1 cellular context compared by ENCODE assay signal in genomic region chr15:89810837-89811236, GRCh38.
A peak's percentile ranks its signal among the peaks of the same experiment; 100 is the strongest.
TF ChIP-seq lines count a peak whose summit lies in the region.

No MANE protein-coding gene starts in this region.

TF ChIP-seq in HepG2, 621 proteins besides CTCF, POLR2A, EP300 and RAD21:
- TF ChIP-seq NCOA2 (CRISPR knock-in tag; IDR thresholded peaks at IDR 0.05): no peak
- TF ChIP-seq SCMH1 (CRISPR knock-in tag; IDR thresholded peaks at IDR 0.05; ENCODE audit: borderline replicate concordance): no peak
- no peak for TF ChIP-seq RFXANK (CRISPR knock-in tag; IDR thresholded peaks at IDR 0.05)
- TF ChIP-seq MATR3 (CRISPR knock-in tag; IDR thresholded peaks at IDR 0.05): no peak
- TF ChIP-seq FOXA3 (CRISPR knock-in tag; IDR thresholded peaks at IDR 0.05): no peak
- TF ChIP-seq SALL2 (CRISPR knock-in tag; IDR thresholded peaks at IDR 0.05): no peak
- no peak for TF ChIP-seq ZNF33B (CRISPR knock-in tag; IDR thresholded peaks at IDR 0.05)
- TF ChIP-seq ZKSCAN1 (IDR thresholded peaks at IDR 0.05; ENCODE audit: low read length): no peak
- no peak for TF ChIP-seq ZNF619 (CRISPR knock-in tag; IDR thresholded peaks at IDR 0.05)
- TF ChIP-seq ZSCAN9 (CRISPR knock-in tag; IDR thresholded peaks at IDR 0.05; ENCODE audit: borderline replicate concordance): no peak
- no peak for TF ChIP-seq ZFP41 (CRISPR knock-in tag; IDR thresholded peaks at IDR 0.05; ENCODE audit: borderline replicate concordance)
- TF ChIP-seq ZNF737 (CRISPR knock-in tag; IDR thresholded peaks at IDR 0.05; ENCODE audit: borderline replicate concordance): no peak
- no peak for TF ChIP-seq GATAD2A (CRISPR knock-in tag; IDR thresholded peaks at IDR 0.05)
- no peak for TF ChIP-seq MIXL1 (CRISPR knock-in tag; IDR thresholded peaks at IDR 0.05)
- TF ChIP-seq ZNF547 (CRISPR knock-in tag; IDR thresholded peaks at IDR 0.05): 0 out of 2 replicates have a peak, but pooled peaks have one; percentile 32
- no peak for TF ChIP-seq KLF13 (CRISPR knock-in tag; IDR thresholded peaks at IDR 0.05)
- no peak for TF ChIP-seq IKZF5 (CRISPR knock-in tag; IDR thresholded peaks at IDR 0.05)
- no peak for TF ChIP-seq SKIL (CRISPR knock-in tag; IDR thresholded peaks at IDR 0.05; ENCODE audit: borderline replicate concordance)
- TF ChIP-seq HNRNPH1 (optimal IDR thresholded peaks at IDR 0.05; ENCODE audit: low read depth, low read length): no peak
- 0 out of 2 replicates have a peak, but pooled peaks have one; percentile 37 for TF ChIP-seq ZNF263 (CRISPR knock-in tag; IDR thresholded peaks at IDR 0.05)
- no peak for TF ChIP-seq FOXK2 (IDR thresholded peaks at IDR 0.05)
- TF ChIP-seq, protein P1, sequence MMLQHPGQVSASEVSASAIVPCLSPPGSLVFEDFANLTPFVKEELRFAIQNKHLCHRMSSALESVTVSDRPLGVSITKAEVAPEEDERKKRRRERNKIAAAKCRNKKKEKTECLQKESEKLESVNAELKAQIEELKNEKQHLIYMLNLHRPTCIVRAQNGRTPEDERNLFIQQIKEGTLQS (CRISPR knock-in tag; IDR thresholded peaks at IDR 0.05): no peak
- TF ChIP-seq MAF1 (CRISPR knock-in tag; IDR thresholded peaks at IDR 0.05; ENCODE audit: borderline replicate concordance): no peak
- TF ChIP-seq, protein P2, sequence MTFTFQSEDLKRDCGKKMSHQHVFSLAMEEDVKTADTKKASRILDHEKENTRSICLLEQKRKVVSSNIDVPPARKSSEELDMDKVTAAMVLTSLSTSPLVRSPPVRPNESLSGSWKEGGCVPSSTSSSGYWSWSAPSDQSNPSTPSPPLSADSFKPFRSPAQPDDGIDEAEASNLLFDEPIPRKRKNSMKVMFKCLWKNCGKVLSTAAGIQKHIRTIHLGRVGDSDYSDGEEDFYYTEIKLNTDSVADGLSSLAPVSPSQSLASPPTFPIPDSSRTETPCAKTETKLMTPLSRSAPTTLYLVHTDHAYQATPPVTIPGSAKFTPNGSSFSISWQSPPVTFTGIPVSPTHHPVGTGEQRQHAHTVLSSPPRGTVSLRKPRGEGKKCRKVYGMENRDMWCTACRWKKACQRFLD (CRISPR knock-in tag; IDR thresholded peaks at IDR 0.05; ENCODE audit: borderline replicate concordance): no peak
- TF ChIP-seq ZNF782 (CRISPR knock-in tag; IDR thresholded peaks at IDR 0.05; ENCODE audit: borderline replicate concordance): no peak
- TF ChIP-seq CREB1 (IDR thresholded peaks at IDR 0.05): no peak
- no peak for TF ChIP-seq CREB1 (CRISPR knock-in tag; IDR thresholded peaks at IDR 0.05)
- no peak for TF ChIP-seq KDM6A (CRISPR knock-in tag; IDR thresholded peaks at IDR 0.05; ENCODE audit: low read depth)
- TF ChIP-seq ZNF20 (CRISPR knock-in tag; IDR thresholded peaks at IDR 0.05): no peak
- TF ChIP-seq, protein P3, sequence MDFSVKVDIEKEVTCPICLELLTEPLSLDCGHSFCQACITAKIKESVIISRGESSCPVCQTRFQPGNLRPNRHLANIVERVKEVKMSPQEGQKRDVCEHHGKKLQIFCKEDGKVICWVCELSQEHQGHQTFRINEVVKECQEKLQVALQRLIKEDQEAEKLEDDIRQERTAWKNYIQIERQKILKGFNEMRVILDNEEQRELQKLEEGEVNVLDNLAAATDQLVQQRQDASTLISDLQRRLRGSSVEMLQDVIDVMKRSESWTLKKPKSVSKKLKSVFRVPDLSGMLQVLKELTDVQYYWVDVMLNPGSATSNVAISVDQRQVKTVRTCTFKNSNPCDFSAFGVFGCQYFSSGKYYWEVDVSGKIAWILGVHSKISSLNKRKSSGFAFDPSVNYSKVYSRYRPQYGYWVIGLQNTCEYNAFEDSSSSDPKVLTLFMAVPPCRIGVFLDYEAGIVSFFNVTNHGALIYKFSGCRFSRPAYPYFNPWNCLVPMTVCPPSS (IDR thresholded peaks at IDR 0.05): no peak
- TF ChIP-seq PRMT3 (CRISPR knock-in tag; IDR thresholded peaks at IDR 0.05; ENCODE audit: borderline replicate concordance, low read depth): no peak
- TF ChIP-seq TAF15 (IDR thresholded peaks at IDR 0.05; ENCODE audit: low read depth, low read length, poor library complexity, severe bottlenecking): no peak
- no peak for TF ChIP-seq PHF5A (CRISPR knock-in tag; IDR thresholded peaks at IDR 0.05; ENCODE audit: low read depth, unreplicated experiment)
- TF ChIP-seq ZBED4 (CRISPR knock-in tag; IDR thresholded peaks at IDR 0.05; ENCODE audit: borderline replicate concordance): no peak
- TF ChIP-seq BCL3 (CRISPR knock-in tag; IDR thresholded peaks at IDR 0.05): no peak
- TF ChIP-seq ZNF784 (CRISPR knock-in tag; IDR thresholded peaks at IDR 0.05; ENCODE audit: borderline replicate concordance): no peak
- no peak for TF ChIP-seq NONO (IDR thresholded peaks at IDR 0.05)
- TF ChIP-seq NONO (CRISPR knock-in tag; conservative IDR thresholded peaks at IDR 0.05): peak; percentile 55; the same call in 1 of the 2 replicates
- TF ChIP-seq, protein P4, sequence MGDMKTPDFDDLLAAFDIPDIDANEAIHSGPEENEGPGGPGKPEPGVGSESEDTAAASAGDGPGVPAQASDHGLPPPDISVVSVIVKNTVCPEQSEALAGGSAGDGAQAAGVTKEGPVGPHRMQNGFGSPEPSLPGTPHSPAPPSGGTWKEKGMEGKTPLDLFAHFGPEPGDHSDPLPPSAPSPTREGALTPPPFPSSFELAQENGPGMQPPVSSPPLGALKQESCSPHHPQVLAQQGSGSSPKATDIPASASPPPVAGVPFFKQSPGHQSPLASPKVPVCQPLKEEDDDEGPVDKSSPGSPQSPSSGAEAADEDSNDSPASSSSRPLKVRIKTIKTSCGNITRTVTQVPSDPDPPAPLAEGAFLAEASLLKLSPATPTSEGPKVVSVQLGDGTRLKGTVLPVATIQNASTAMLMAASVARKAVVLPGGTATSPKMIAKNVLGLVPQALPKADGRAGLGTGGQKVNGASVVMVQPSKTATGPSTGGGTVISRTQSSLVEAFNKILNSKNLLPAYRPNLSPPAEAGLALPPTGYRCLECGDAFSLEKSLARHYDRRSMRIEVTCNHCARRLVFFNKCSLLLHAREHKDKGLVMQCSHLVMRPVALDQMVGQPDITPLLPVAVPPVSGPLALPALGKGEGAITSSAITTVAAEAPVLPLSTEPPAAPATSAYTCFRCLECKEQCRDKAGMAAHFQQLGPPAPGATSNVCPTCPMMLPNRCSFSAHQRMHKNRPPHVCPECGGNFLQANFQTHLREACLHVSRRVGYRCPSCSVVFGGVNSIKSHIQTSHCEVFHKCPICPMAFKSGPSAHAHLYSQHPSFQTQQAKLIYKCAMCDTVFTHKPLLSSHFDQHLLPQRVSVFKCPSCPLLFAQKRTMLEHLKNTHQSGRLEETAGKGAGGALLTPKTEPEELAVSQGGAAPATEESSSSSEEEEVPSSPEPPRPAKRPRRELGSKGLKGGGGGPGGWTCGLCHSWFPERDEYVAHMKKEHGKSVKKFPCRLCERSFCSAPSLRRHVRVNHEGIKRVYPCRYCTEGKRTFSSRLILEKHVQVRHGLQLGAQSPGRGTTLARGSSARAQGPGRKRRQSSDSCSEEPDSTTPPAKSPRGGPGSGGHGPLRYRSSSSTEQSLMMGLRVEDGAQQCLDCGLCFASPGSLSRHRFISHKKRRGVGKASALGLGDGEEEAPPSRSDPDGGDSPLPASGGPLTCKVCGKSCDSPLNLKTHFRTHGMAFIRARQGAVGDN (CRISPR knock-in tag; IDR thresholded peaks at IDR 0.05): peak; percentile 50
- TF ChIP-seq ZNF136 (CRISPR knock-in tag; IDR thresholded peaks at IDR 0.05; ENCODE audit: low read depth): no peak
- TF ChIP-seq HHEX (CRISPR knock-in tag; IDR thresholded peaks at IDR 0.05): no peak
- no peak for TF ChIP-seq SOX5 (CRISPR knock-in tag; IDR thresholded peaks at IDR 0.05; ENCODE audit: borderline replicate concordance)
- no peak for TF ChIP-seq HNRNPUL1 (IDR thresholded peaks at IDR 0.05; ENCODE audit: low read depth, low read length)
- no peak for TF ChIP-seq ATM (IDR thresholded peaks at IDR 0.05; ENCODE audit: borderline replicate concordance)
- no peak for TF ChIP-seq NR3C1 (CRISPR knock-in tag; IDR thresholded peaks at IDR 0.05)
- TF ChIP-seq SRY (CRISPR knock-in tag; IDR thresholded peaks at IDR 0.05): no peak
- 0 out of 2 replicates have a peak, but pooled peaks have one; percentile 55 for TF ChIP-seq ZBTB38 (CRISPR knock-in tag; IDR thresholded peaks at IDR 0.05)
- TF ChIP-seq KDM3A (CRISPR knock-in tag; IDR thresholded peaks at IDR 0.05; ENCODE audit: low read depth): no peak
- TF ChIP-seq POLR2G (IDR thresholded peaks at IDR 0.05; ENCODE audit: low read depth, low read length): peak; percentile 34; the same call in 1 of the 2 replicates
